ENCODE assay signal across 8 cellular contexts in genomic region chr19:36837902-36838783, GRCh38. TPM values are rescaled to one million over a fixed set of nuclear protein-coding genes. Genes with fewer than 3 reads are reported as not detected.
DNase-seq lines count a peak whose midpoint lies in the region; ATAC-seq, FAIRE-seq and TF ChIP-seq lines count a peak whose summit lies in the region.

ZNF790 (minus strand) TSS chr19:36838387; CDS start chr19:36825619, 12,768 bp downstream.

- ATAC-seq in HG03457 (IDR thresholded peaks at IDR 0.05; ENCODE audit: unreplicated experiment), result peak; percentile 54

- peak within 1 kb of the TSS; percentile 85 for H3K4me3 ChIP-seq in BE2C (ENCODE audit: low read depth, low read length)
- H3K4me3 ChIP-seq in mesodermal cell (ENCODE audit: extremely low read depth, insufficient read depth, low read length, poor library complexity, severe bottlenecking), result peak within 1 kb of the TSS; percentile 66

- TF ChIP-seq CTCF in BE2C (IDR thresholded peaks at IDR 0.05; ENCODE audit: low read depth, low read length), result no peak
- TF ChIP-seq CTCF in endothelial cell (IDR thresholded peaks at IDR 0.05; ENCODE audit: unreplicated experiment), result no peak

- peaks cover 5% of the 10 kb centered on the region for H3K27me3 Mint-ChIP-seq in endothelial cell (ENCODE audit: unreplicated experiment)

- peak; percentile 96 for FAIRE-seq in GM19239 (lab: Jason Lieb, UNC)

- H3K4me3 Mint-ChIP-seq in endothelial cell (ENCODE audit: unreplicated experiment), result no peak within 1 kb of the TSS

- DNase-seq in BE2C (peak; percentile 86), GM19239 (ENCODE audit: insufficient read length, low spot score) (peak; percentile 67), NCI-H82 treated with DMSO at 0.1 percent for 48 hours (lab: John Stamatoyannopoulos, UW; ENCODE audit: unreplicated experiment) (peak; percentile 83), endothelial cell (ENCODE audit: low spot score) (peak; percentile 74)
- DNase-seq in activated CD8-positive, alpha-beta memory T cell treated with anti-CD3 and anti-CD28 coated beads, Interleukin-2, amount 50 U/mL, for 24 hours (ENCODE audit: extremely low read depth), result peak; percentile 65
- DNase-seq in stimulated activated CD8-positive, alpha-beta memory T cell treated with anti-CD3 and anti-CD28 coated beads, Interleukin-15, amount 100 ng/mL, for 24 hours (ENCODE audit: low read depth), result peak; percentile 59

- H3K36me3 Mint-ChIP-seq in endothelial cell (ENCODE audit: low read depth, unreplicated experiment), result peaks cover 52% of the 10 kb centered on the region

- H3K27me3 ChIP-seq in BE2C, result no peaks in the 10 kb centered on the region

- H3K9me3 ChIP-seq in BE2C, result no peaks in the 10 kb centered on the region
- H3K9me3 ChIP-seq in mesodermal cell (ENCODE audit: control insufficient read depth, low read length), result peaks cover 39% of the 10 kb centered on the region

- H3K4me1 Mint-ChIP-seq in endothelial cell (ENCODE audit: unreplicated experiment), result peaks cover 3% of the 10 kb centered on the region

- H3K27ac Mint-ChIP-seq in endothelial cell (ENCODE audit: unreplicated experiment), result no peak within 1 kb of the TSS

- peak within 1 kb of the TSS; percentile 90 for H3K27ac ChIP-seq in mesodermal cell (ENCODE audit: low read depth, low read length, severe bottlenecking)

- WGBS in mesodermal cell (ENCODE audit: insufficient coverage in 2 of 2), 2 experiments, result 1 to 2% methylated on average over 40 to 48 of the region's 56 CpGs

- H3K4me1 ChIP-seq in BE2C, result no peaks in the 10 kb centered on the region
- H3K4me1 ChIP-seq in mesodermal cell (ENCODE audit: control insufficient read depth, insufficient read depth, low read length, poor library complexity, severe bottlenecking), result no peaks in the 10 kb centered on the region

- peaks cover 4% of the 10 kb centered on the region for H3K9me3 Mint-ChIP-seq in endothelial cell (ENCODE audit: unreplicated experiment)

- H3K36me3 ChIP-seq in BE2C, result peaks cover 4% of the 10 kb centered on the region; the same call in 1 of the 2 replicates
- peaks cover 45% of the 10 kb centered on the region for H3K36me3 ChIP-seq in mesodermal cell (ENCODE audit: control insufficient read depth, insufficient read depth, low read length)

RNA-seq across cellular contexts. Expression of gene ZNF790, which starts in this region (rescaled TPM):
- 2.7 TPM for polyA plus RNA-seq in BE2C (2012; ENCODE audit: insufficient read depth, insufficient read length, low read depth)
- 12.3 TPM for total RNA-seq in endothelial cell (ENCODE audit: unreplicated experiment)
- 4.4 TPM for polyA plus RNA-seq in mesodermal cell (2013, experiment 1 of 2)
- polyA plus RNA-seq in mesodermal cell (2013, experiment 2 of 2), result 3.9 TPM

Comparison
In these comparisons a context has a peak if more than half of its experiments do, and no peak if none do; other contexts are left out.
1. Peak in every context shown above with its lines: DNase-seq, ATAC-seq, H3K4me3 ChIP-seq and H3K27ac ChIP-seq.